In the genomic region with DNA sequence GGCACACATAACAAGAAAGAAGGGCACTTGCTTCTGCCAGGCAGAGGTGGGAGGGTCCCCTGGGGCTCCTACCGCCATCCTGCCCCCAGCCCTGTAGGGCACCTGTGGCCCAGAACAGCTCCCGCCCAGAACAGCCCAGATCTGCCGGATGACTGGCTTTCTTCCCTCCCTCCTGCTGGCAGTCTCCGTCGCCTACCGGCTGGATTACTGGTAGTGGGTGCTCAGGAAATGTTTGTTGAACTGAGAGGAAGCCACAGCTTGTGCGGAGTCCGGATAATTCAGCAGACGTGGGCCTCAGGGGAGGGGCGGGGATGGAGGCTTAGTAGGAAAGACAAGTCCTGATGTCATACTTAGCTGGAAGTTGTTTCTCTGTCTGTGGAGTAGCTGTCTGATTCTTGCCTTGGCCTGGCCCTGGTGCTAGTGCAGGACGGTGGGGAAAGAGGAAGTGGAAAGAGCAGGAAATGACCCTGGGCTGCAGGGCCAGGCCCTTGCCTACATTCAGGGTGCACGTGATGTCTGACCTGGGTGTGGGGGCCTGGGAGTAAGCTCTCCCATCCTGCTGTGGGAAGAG, we compare ENCODE assay signal across 7 cellular contexts. TPM values are rescaled to one million over a fixed set of nuclear protein-coding genes. Genes with fewer than 3 reads are reported as not detected.
DNase-seq lines count a peak whose midpoint lies in the region; ATAC-seq and TF ChIP-seq lines count a peak whose summit lies in the region.
"Had no signal": no experiment of that assay in that cellular context is flagged by ENCODE, and none has a peak within 500 bp of the region (broad histone marks: within the 10 kb centered on the region; RNA-seq: fewer than 3 reads in every experiment).

No MANE protein-coding gene starts in this region.

- peak; percentile 92 for DNase-seq in NCI-H2171 treated with DMSO at 0.1 percent for 48 hours (lab: John Stamatoyannopoulos, UW)
- DNase-seq in mammary epithelial cell: no peak
- no peak for DNase-seq in natural killer cell

- H3K27ac ChIP-seq in mammary epithelial cell (ENCODE audit: insufficient read depth, low read depth, low read length): no peak overlapping the region
- H3K27ac ChIP-seq: VCaP had no signal

- in situ Hi-C loops in mammary epithelial cell (cut with MboI; ENCODE audit: low sequenced_read_pairs in 2 of 2): no loop called here

- H3K4me1 Mint-ChIP-seq in natural killer cell: peaks cover 1 to 26% of the 10 kb centered on the region in 2 donors

- ATAC-seq in natural killer cell (peak in 2 of 3 donors; percentile 14 to 65), HG03159 (IDR thresholded peaks at IDR 0.05; ENCODE audit: unreplicated experiment) (no peak), GM18858 (IDR thresholded peaks at IDR 0.05; ENCODE audit: unreplicated experiment) (no peak), HG02588 (IDR thresholded peaks at IDR 0.05; ENCODE audit: unreplicated experiment) (no peak)

- peaks cover 47% of the 10 kb centered on the region for H3K79me2 ChIP-seq in mammary epithelial cell (ENCODE audit: insufficient read depth, low read length)

- no peak overlapping the region for H3K4me3 Mint-ChIP-seq in natural killer cell

- no peaks in the 10 kb centered on the region for H3K36me3 Mint-ChIP-seq in natural killer cell

- no peak overlapping the region for H3K4me2 ChIP-seq in mammary epithelial cell (ENCODE audit: insufficient read depth, low read depth, low read length)

- peak overlapping the region in 1 of 2 donors; percentile 76 for H3K27ac Mint-ChIP-seq in natural killer cell

- CTCF ChIA-PET in mammary epithelial cell (lab: Charles Lee; ENCODE audit: low non-redundant PET): interaction anchor here (0.5 kb wide), 1 partner anchor 233 kb away, joined by 6 read pairs; no protein-coding TSS in a partner anchor

- H2AFZ ChIP-seq in mammary epithelial cell (ENCODE audit: low read depth, low read length): no peak overlapping the region

- no peaks in the 10 kb centered on the region for H3K9me3 ChIP-seq in mammary epithelial cell (replicated peaks; ENCODE audit: insufficient read depth, low read length)

- H3K4me1 ChIP-seq in mammary epithelial cell (ENCODE audit: insufficient read depth, low read length): peaks cover 52% of the 10 kb centered on the region

- TF ChIP-seq CTCF in mammary epithelial cell (conservative IDR thresholded peaks at IDR 0.05 in 1 of 2, IDR thresholded peaks at IDR 0.05 in 1 of 2; ENCODE audit: extremely low read depth in 1 of 2, insufficient read depth in 1 of 2, low read depth in 1 of 2, low read length in 2 of 2): no peak
- no peak for TF ChIP-seq CTCF in natural killer cell (IDR thresholded peaks at IDR 0.05)

- peaks cover 0 to 4% of the 10 kb centered on the region in 2 donors for H3K27me3 Mint-ChIP-seq in natural killer cell (ENCODE audit: low read depth in 2 of 2)

- no peaks in the 10 kb centered on the region for H4K20me1 ChIP-seq in mammary epithelial cell (ENCODE audit: insufficient read depth, low read length)

- intact Hi-C loops in mammary epithelial cell (cut with micrococcal nuclease): no loop called here
- intact Hi-C loops in natural killer cell (cut with micrococcal nuclease): loop anchor here (10.0 kb wide), 1 partner anchor 119 kb away; no protein-coding TSS in a partner anchor

- H3K9me3 Mint-ChIP-seq in natural killer cell: no peaks in the 10 kb centered on the region

- BruUV-seq in mammary epithelial cell (replicated peaks; lab: Mats Ljungman, UMichigan): TSS peak; percentile 0

- WGBS in mammary epithelial cell (ENCODE audit: low coverage, missing lambda C conversion rate): 50% methylated on average over 8 of the region's 12 CpGs

- no peaks in the 10 kb centered on the region for H3K27me3 ChIP-seq in mammary epithelial cell (ENCODE audit: insufficient read depth, low read length)

- H3K36me3 ChIP-seq in mammary epithelial cell (ENCODE audit: insufficient read depth, low read length): peaks cover 14% of the 10 kb centered on the region

- dilution Hi-C loops in mammary epithelial cell (cut with HindIII; ENCODE audit: low sequenced_read_pairs): no loop called here

- no peak overlapping the region for H3K4me3 ChIP-seq in mammary epithelial cell (replicated peaks in 1 of 3; ENCODE audit: insufficient read depth in 1 of 3, low read depth in 2 of 3, low read length in 3 of 3)

- H3K9ac ChIP-seq in mammary epithelial cell (ENCODE audit: insufficient read depth, low read length): no peak overlapping the region

RNA-seq across cellular contexts. Expression of a gene that starts 6.7 kb away (rescaled TPM):
- total RNA-seq in mammary epithelial cell (100 to 1,000 TPM in 1 of 2 donors, 10 to 100 TPM in 1; 67.3 to 164 TPM), natural killer cell (1 to 10 TPM; 4.4 to 5.3 (median 4.7) TPM)
- polyA plus RNA-seq in mammary epithelial cell: 7.4 TPM
- polyA minus RNA-seq in mammary epithelial cell: 99.0 TPM

RNA-seq across cellular contexts. Expression of a gene that starts 10.5 kb away (rescaled TPM):
- total RNA-seq in mammary epithelial cell (10 to 100 TPM; 25.5 to 28.0 TPM), natural killer cell (10 to 100 TPM; 14.0 to 21.7 (median 15.1) TPM)
- 10.9 TPM for polyA plus RNA-seq in mammary epithelial cell
- polyA minus RNA-seq in mammary epithelial cell: 40.5 TPM

RNA-seq across cellular contexts. Expression of a gene that starts 16.8 kb away (rescaled TPM):
- total RNA-seq in mammary epithelial cell (not detected), natural killer cell (not detected)
- not detected for polyA plus RNA-seq in mammary epithelial cell
- polyA minus RNA-seq in mammary epithelial cell: not detected

RNA-seq across cellular contexts. Expression of a gene that starts 24.0 kb away (rescaled TPM):
- total RNA-seq in mammary epithelial cell: 1 to 10 TPM in 1 of 2 donors, under 1 TPM in 1; under 0.01 to 1.6 TPM
- 0.54 TPM for polyA plus RNA-seq in mammary epithelial cell
- polyA minus RNA-seq in mammary epithelial cell: 0.47 TPM
- 1 to 10 TPM in 1 of 3 donors, under 1 TPM in 2; 0.20 to 1.0 (median 0.26) TPM for total RNA-seq in natural killer cell

RNA-seq across cellular contexts. Expression of a gene that starts 26.3 kb away (rescaled TPM):
- total RNA-seq in mammary epithelial cell (1 to 10 TPM in 1 of 2 donors, under 1 TPM in 1; 0.67 to 1.4 TPM), natural killer cell (100 to 1,000 TPM; 345 to 440 (median 432) TPM)
- polyA plus RNA-seq in mammary epithelial cell: 0.97 TPM
- not detected for polyA minus RNA-seq in mammary epithelial cell

Comparison
In these comparisons a context has a peak if more than half of its experiments do, and no peak if none do; other contexts are left out.
1. ATAC-seq: peak in natural killer cell (2 of 3); none in HG03159 (single experiment), GM18858 (single experiment) and HG02588 (single experiment).
2. RNA of a gene that starts 6.7 kb away (total RNA-seq): 67.3 to 164 TPM in mammary epithelial cell; 4.4 to 5.3 TPM in natural killer cell; every median in the first group is over 10 times any median in the second.